20 cellular contexts compared by ENCODE assay signal in genomic region chr6:37320649-37321048, GRCh38. TPM values are rescaled to one million over a fixed set of nuclear protein-coding genes. Genes with fewer than 3 reads are reported as not detected.
DNase-seq lines count a peak whose midpoint lies in the region; ATAC-seq and TF ChIP-seq lines count a peak whose summit lies in the region.
"Had no signal": no experiment of that assay in that cellular context is flagged by ENCODE, and none has a peak within 500 bp of the region (broad histone marks: within the 10 kb centered on the region; RNA-seq: fewer than 3 reads in every experiment).

No MANE protein-coding gene starts in this region.

- H3K36me3 ChIP-seq in left lung = peaks cover 0 to 78% of the 10 kb centered on the region in 2 donors

- no peaks in the 10 kb centered on the region for H3K4me1 ChIP-seq in left lung
- H3K4me1 ChIP-seq: parathyroid adenoma had no signal

- H3K27me3 ChIP-seq in left lung = no peaks in the 10 kb centered on the region
- H3K27me3 ChIP-seq: tibial nerve had no signal

- H3K9me3 ChIP-seq in left lung = no peaks in the 10 kb centered on the region
- H3K9me3 ChIP-seq: tibial nerve had no signal

- DNase-seq in DMS79 treated with DMSO at 0.1 percent for 48 hours (lab: John Stamatoyannopoulos, UW) (peak; percentile 80), NCI-H2029 treated with DMSO at 0.1 percent for 48 hours (lab: John Stamatoyannopoulos, UW) (peak; percentile 48), cerebellar cortex (ENCODE audit: low spot score) (peak; percentile 22), left lung (no peak)
- DNase-seq: activated CD4-positive, alpha-beta T cell treated with anti-CD3 and anti-CD28 coated beads, Interleukin-2, amount 50 U/mL, for 1 hour; COR-L47; effector memory CD8-positive, alpha-beta T cell; GOT3; head of caudate nucleus; naive B cell; NCI-H345; stimulated activated CD4-positive, alpha-beta T cell treated with anti-CD3 and anti-CD28 coated beads, Interleukin-1b, Interleukin-23, amount 100 ng/mL, for 48 hours; stimulated activated naive CD8-positive, alpha-beta T cell treated with anti-CD3 and anti-CD28 coated beads, Interleukin-15, Interleukin-2, amounts not matched to agents 100 U/mL and 50 U/mL, for 24 hours had no signal

- peak; percentile 22 for ATAC-seq in left lung
- no peak for ATAC-seq in GM18861 (IDR thresholded peaks at IDR 0.05; ENCODE audit: unreplicated experiment)
- ATAC-seq in activated CD4-positive, CD25-positive, alpha-beta regulatory T cell treated with anti-CD3 and anti-CD28 coated beads, Interleukin-2, amount 50 U/mL, for 24 hours = no peak
- no peak for ATAC-seq in HG03378 (IDR thresholded peaks at IDR 0.05; ENCODE audit: unreplicated experiment)
- ATAC-seq: effector memory CD8-positive, alpha-beta T cell; stimulated activated naive CD8-positive, alpha-beta T cell treated with anti-CD3 and anti-CD28 coated beads, Interleukin-15, Interleukin-2, amounts not matched to agents 100 U/mL and 50 U/mL, for 24 hours had no signal

- TF ChIP-seq CTCF in left lung (IDR thresholded peaks at IDR 0.05) = no peak

- intact Hi-C loops in left lung (cut with DNase I) = no loop called here

- H3K4me3 ChIP-seq in left lung = no peak overlapping the region
- H3K4me3 ChIP-seq: lung, tibial nerve had no signal

- no peak overlapping the region for H3K27ac ChIP-seq in left lung
- H3K27ac ChIP-seq: KMS-11, parathyroid adenoma, tibial nerve had no signal

RNA-seq across cellular contexts. Expression of gene RNF8, which starts 33.1 kb away (rescaled TPM):
- total RNA-seq in left lung = 10 to 100 TPM; 11.8 to 15.7 TPM

Comparison
In these comparisons a context has a peak if more than half of its experiments do, and no peak if none do; other contexts are left out.
1. DNase-seq: peak in DMS79 treated with DMSO at 0.1 percent for 48 hours (single experiment), NCI-H2029 treated with DMSO at 0.1 percent for 48 hours (single experiment) and cerebellar cortex (single experiment); none in left lung (0 of 2).